30 cellular contexts compared by ENCODE assay signal in genomic region chr9:13790055-13790454, GRCh38.
"Had no signal": no experiment of that assay in that cellular context is flagged by ENCODE, and none has a peak within 500 bp of the region (broad histone marks: within the 10 kb centered on the region; RNA-seq: fewer than 3 reads in every experiment).

No MANE protein-coding gene starts in this region.

- H3K27me3 ChIP-seq: brain microvascular endothelial cell, dorsolateral prefrontal cortex, foreskin keratinocyte, gastrocnemius medialis, heart left ventricle had no signal

- H3K27ac ChIP-seq: brain microvascular endothelial cell, coronary artery, dorsolateral prefrontal cortex, foreskin keratinocyte, gastrocnemius medialis, heart left ventricle, VCaP had no signal

- H3K27me3 Mint-ChIP-seq: activated CD4-positive, alpha-beta memory T cell treated with anti-CD3 and anti-CD28 coated beads, Interleukin-2, amount 10 ng/mL, durations not matched to agents 7 days and 5 days; activated CD4-positive, alpha-beta T cell treated with anti-CD3 and anti-CD28 coated beads, Interleukin-2, amount 10 ng/mL, durations not matched to agents 7 days and 5 days; activated naive CD8-positive, alpha-beta T cell; activated T-cell treated with anti-CD3 and anti-CD28 coated beads, Interleukin-2, amount 50 U/mL, for 24 hours; central memory CD8-positive, alpha-beta T cell; dendritic cell treated with granulocyte-macrophage colony-stimulating factor and Interleukin-4, amounts not matched to agents 40 ng/mL and 50 ng/mL, for 4 days had no signal

- H3K4me3 Mint-ChIP-seq: activated CD4-positive, alpha-beta memory T cell treated with anti-CD3 and anti-CD28 coated beads, Interleukin-2, amount 10 ng/mL, durations not matched to agents 7 days and 5 days; activated CD4-positive, alpha-beta T cell treated with anti-CD3 and anti-CD28 coated beads, Interleukin-2, amount 10 ng/mL, durations not matched to agents 7 days and 5 days; activated naive CD8-positive, alpha-beta T cell; activated T-cell treated with anti-CD3 and anti-CD28 coated beads, Interleukin-2, amount 50 U/mL, for 24 hours; activated T-cell treated with anti-CD3 and anti-CD28 coated beads, Interleukin-2, amount 50 U/mL, for 72 hours; central memory CD8-positive, alpha-beta T cell; dendritic cell treated with granulocyte-macrophage colony-stimulating factor and Interleukin-4, amounts not matched to agents 40 ng/mL and 50 ng/mL, for 4 days; endodermal cell; WTC11 had no signal

- H3K4me3 ChIP-seq: coronary artery, dorsolateral prefrontal cortex, gastrocnemius medialis, heart left ventricle had no signal

- DNase-seq: activated CD4-positive, alpha-beta memory T cell treated with anti-CD3 and anti-CD28 coated beads, Interleukin-2, amount 10 ng/mL, durations not matched to agents 7 days and 5 days; activated CD4-positive, alpha-beta T cell treated with anti-CD3 and anti-CD28 coated beads for 1 hour; activated CD4-positive, alpha-beta T cell treated with anti-CD3 and anti-CD28 coated beads for 4 hours; activated CD4-positive, alpha-beta T cell treated with anti-CD3 and anti-CD28 coated beads, Interleukin-2, amount 10 ng/mL, durations not matched to agents 7 days and 5 days; activated CD4-positive, alpha-beta T cell treated with anti-CD3 and anti-CD28 coated beads, Interleukin-2, amount 50 U/mL, for 4 hours; activated CD8-positive, alpha-beta memory T cell treated with anti-CD3 and anti-CD28 coated beads, Interleukin-2, amount 50 U/mL, for 48 hours; activated gamma-delta T cell; activated naive CD4-positive, alpha-beta T cell treated with anti-CD3 and anti-CD28 coated beads, Interleukin-2, amount 50 U/mL, for 16 hours; activated naive CD4-positive, alpha-beta T cell treated with Interleukin-2 at 50 U/mL for 16 hours; activated T-cell treated with anti-CD3 and anti-CD28 coated beads for 4 hours; activated T-cell treated with anti-CD3 and anti-CD28 coated beads, Interleukin-2, amount 50 U/mL, for 24 hours; activated T-cell treated with anti-CD3 and anti-CD28 coated beads, Interleukin-2, amount 50 U/mL, for 72 hours; amniotic stem cell; anterior cingulate cortex; brain microvascular endothelial cell; dorsolateral prefrontal cortex; effector memory CD4-positive, alpha-beta T cell; endodermal cell; foreskin keratinocyte; gastrocnemius medialis; glutamatergic neuron; heart left ventricle; T-helper 2 cell had no signal

- H3K27ac Mint-ChIP-seq: activated CD4-positive, alpha-beta memory T cell treated with anti-CD3 and anti-CD28 coated beads, Interleukin-2, amount 10 ng/mL, durations not matched to agents 7 days and 5 days; activated CD4-positive, alpha-beta T cell treated with anti-CD3 and anti-CD28 coated beads, Interleukin-2, amount 10 ng/mL, durations not matched to agents 7 days and 5 days; activated naive CD8-positive, alpha-beta T cell; activated T-cell treated with anti-CD3 and anti-CD28 coated beads, Interleukin-2, amount 50 U/mL, for 24 hours; activated T-cell treated with anti-CD3 and anti-CD28 coated beads, Interleukin-2, amount 50 U/mL, for 72 hours; dendritic cell treated with granulocyte-macrophage colony-stimulating factor and Interleukin-4, amounts not matched to agents 40 ng/mL and 50 ng/mL, for 4 days; endodermal cell; WTC11 had no signal

- ATAC-seq: activated T-cell treated with anti-CD3 and anti-CD28 coated beads, Interleukin-2, amount 50 U/mL, for 72 hours; esophagus mucosa; foreskin keratinocyte; gastrocnemius medialis; heart left ventricle; WTC11 had no signal

- H3K36me3 ChIP-seq: brain microvascular endothelial cell, gastrocnemius medialis, heart left ventricle had no signal

- H3K36me3 Mint-ChIP-seq: activated naive CD8-positive, alpha-beta T cell had no signal

- H3K9me3 ChIP-seq: gastrocnemius medialis had no signal

- H3K4me1 Mint-ChIP-seq: activated CD4-positive, alpha-beta memory T cell treated with anti-CD3 and anti-CD28 coated beads, Interleukin-2, amount 10 ng/mL, durations not matched to agents 7 days and 5 days; activated CD4-positive, alpha-beta T cell treated with anti-CD3 and anti-CD28 coated beads, Interleukin-2, amount 10 ng/mL, durations not matched to agents 7 days and 5 days; central memory CD8-positive, alpha-beta T cell; endodermal cell had no signal

- H3K4me1 ChIP-seq: foreskin keratinocyte had no signal
